In the genomic region with DNA sequence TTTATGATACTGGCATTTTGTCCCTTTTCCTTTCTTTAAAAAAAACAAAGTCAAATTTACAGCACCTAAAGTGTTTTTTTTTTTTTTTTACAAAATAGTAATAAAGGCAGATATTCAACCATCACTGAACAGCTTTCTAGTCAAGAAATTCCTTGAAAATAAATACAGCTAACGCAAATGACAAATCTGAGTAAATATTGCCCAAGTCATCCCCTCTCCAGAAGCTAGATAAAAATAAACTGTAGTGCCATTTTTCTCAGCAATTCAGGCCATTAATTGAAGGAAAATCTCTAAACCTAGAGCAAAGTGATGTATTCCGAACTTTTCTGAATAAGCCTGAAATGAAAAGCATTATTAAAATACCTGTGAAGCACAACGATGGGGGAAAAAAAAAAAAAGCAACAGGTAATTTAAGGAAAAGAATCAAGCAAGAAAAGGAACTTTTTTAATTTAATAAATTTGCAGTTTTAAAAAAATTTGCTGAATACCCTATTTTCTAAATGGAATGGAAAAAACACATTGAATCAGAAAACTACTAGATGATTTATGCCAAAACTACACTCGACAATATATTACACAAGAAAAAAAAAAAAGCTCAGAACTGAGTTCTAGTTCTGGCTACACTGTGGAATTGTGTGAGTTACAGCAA, we compare ENCODE assay signal across 23 cellular contexts. TPM values are rescaled to one million over a fixed set of nuclear protein-coding genes. Genes with fewer than 3 reads are reported as not detected.
DNase-seq lines count a peak whose midpoint lies in the region; ATAC-seq, FAIRE-seq and TF ChIP-seq lines count a peak whose summit lies in the region.
"Had no signal": no experiment of that assay in that cellular context is flagged by ENCODE, and none has a peak within 500 bp of the region (broad histone marks: within the 10 kb centered on the region; RNA-seq: fewer than 3 reads in every experiment).

No MANE protein-coding gene starts in this region.

- peaks cover 6% of the 10 kb centered on the region for H3F3A ChIP-seq in Loucy (ENCODE audit: low read depth)

- no peak for TF ChIP-seq RAD21 in K562 (CRISPR knock-in tag; conservative IDR thresholded peaks at IDR 0.05 in 1 of 2, IDR thresholded peaks at IDR 0.05 in 1 of 2)

- DNase-seq in CD8-positive, alpha-beta memory T cell, result no peak
- DNase-seq in K562 (ENCODE audit: extremely low read depth in 1 of 4, low spot score in 3 of 4), result no peak
- no peak for DNase-seq in natural killer cell
- no peak for DNase-seq in activated CD4-positive, CD25-positive, alpha-beta regulatory T cell treated with anti-CD3 and anti-CD28 coated beads, Interleukin-2, amount 50 U/mL, for 72 hours
- no peak for DNase-seq in DMS79 treated with DMSO at 0.1 percent for 48 hours (lab: John Stamatoyannopoulos, UW)
- DNase-seq in left ventricle myocardium superior, result no peak
- DNase-seq: activated CD8-positive, alpha-beta memory T cell treated with anti-CD3 and anti-CD28 coated beads, Interleukin-2, amount 10 ng/mL, durations not matched to agents 7 days and 5 days; activated naive CD4-positive, alpha-beta T cell treated with anti-CD3 and anti-CD28 coated beads, Interleukin-2, amount 50 U/mL, for 16 hours; caudate nucleus; DMS53; KBM-7; mesendoderm; NCI-H1417 treated with DMSO at 0.1 percent for 48 hours; NCI-H226; SK-N-SH; stimulated activated naive B cell treated with anti-CD40 and anti-IgM and Interleukin-4, amounts not matched to agents 10 μg/mL and 1 μg/mL and 100 μg/mL, for 72 hours had no signal

- no TSS peak for BruUV-seq in K562 (replicated peaks; lab: Mats Ljungman, UMichigan)

- H2AFZ ChIP-seq in Loucy (ENCODE audit: low read length), result no peak overlapping the region
- H2AFZ ChIP-seq in K562 (ENCODE audit: low read depth, low read length), result no peak overlapping the region

- in situ Hi-C loops in K562 (cut with MboI), result no loop called here

- H3K4me1 Mint-ChIP-seq in CD8-positive, alpha-beta memory T cell, result peaks cover 88 to 99% (median 97%) of the 10 kb centered on the region in 3 donors
- H3K4me1 Mint-ChIP-seq in natural killer cell, result peaks cover 90 to 91% of the 10 kb centered on the region in 2 donors

- H3K9me3 ChIP-seq in CD8-positive, alpha-beta memory T cell (ENCODE audit: low read length), result no peaks in the 10 kb centered on the region
- H3K9me3 ChIP-seq in Loucy (ENCODE audit: insufficient read depth, low read depth, low read length) (no peaks in the 10 kb centered on the region), K562 (replicated peaks; ENCODE audit: control insufficient read depth, insufficient read depth, low read depth, low read length) (peaks cover 5% of the 10 kb centered on the region; the same call in 1 of the 2 replicates)

- H3K9me2 ChIP-seq in Loucy (replicated peaks; ENCODE audit: low read depth, low read length), result no peaks in the 10 kb centered on the region
- H3K9me2 ChIP-seq: SK-N-SH had no signal

- no peaks in the 10 kb centered on the region for H3K9me1 ChIP-seq in K562 (ENCODE audit: control insufficient read depth, insufficient read depth, low read length)

- peak overlapping the region; percentile 47 for H3K9ac ChIP-seq in Loucy (ENCODE audit: low read depth, low read length, poor library complexity, severe bottlenecking)
- H3K9ac ChIP-seq in K562 (ENCODE audit: insufficient read depth in 1 of 2, low read depth in 2 of 2, low read length in 2 of 2), result peak overlapping the region in 1 of 2 experiments; percentile 15; a peak in 1 of 4 replicates
- H3K9ac ChIP-seq: SK-N-SH had no signal

- H3K36me3 ChIP-seq in CD8-positive, alpha-beta memory T cell (ENCODE audit: insufficient read depth, low read length), result peaks cover 15% of the 10 kb centered on the region
- H3K36me3 ChIP-seq in Loucy (ENCODE audit: insufficient read depth, low read length), result peaks cover 39% of the 10 kb centered on the region
- H3K36me3 ChIP-seq in K562 (ENCODE audit: control insufficient read depth, insufficient read depth, low read length), result peaks cover 66% of the 10 kb centered on the region

- H4K20me1 ChIP-seq in Loucy (ENCODE audit: insufficient read depth, low read length, poor library complexity, severe bottlenecking) (peaks cover 99% of the 10 kb centered on the region), K562 (replicated peaks; ENCODE audit: control insufficient read depth, insufficient read depth, low read length) (no peaks in the 10 kb centered on the region; the same call in 1 of the 2 replicates)

- H3K4me1 ChIP-seq in CD8-positive, alpha-beta memory T cell (ENCODE audit: insufficient read depth, low read length), result peaks cover 82% of the 10 kb centered on the region
- H3K4me1 ChIP-seq in Loucy (ENCODE audit: insufficient read depth, low read length, poor library complexity, severe bottlenecking) (peaks cover 92% of the 10 kb centered on the region), K562 (replicated peaks in 1 of 2; ENCODE audit: control insufficient read depth in 2 of 2, insufficient read depth in 2 of 2, low read length in 2 of 2) (peaks cover 4 to 9% of the 10 kb centered on the region in 2 experiments; a peak in 4 of 5 replicates)

- TF ChIP-seq POLR2A in K562 (conservative IDR thresholded peaks at IDR 0.05), result no peak

- no peak overlapping the region for H3K27ac ChIP-seq in CD8-positive, alpha-beta memory T cell (ENCODE audit: low read depth, low read length)
- peak overlapping the region; percentile 6; the same call in 1 of the 3 replicates for H3K27ac ChIP-seq in K562 (ENCODE audit: extremely low read depth, low read depth, low read length)

- peak overlapping the region in 6 of 7 donors; percentile 56 to 68 (median 64) for H3K4me3 Mint-ChIP-seq in CD8-positive, alpha-beta memory T cell
- H3K4me3 Mint-ChIP-seq in natural killer cell, result peak overlapping the region; percentile 67

- peak overlapping the region in 5 of 8 donors; percentile 47 to 85 (median 58) for H3K27ac Mint-ChIP-seq in CD8-positive, alpha-beta memory T cell
- peak overlapping the region; percentile 61 to 97 for H3K27ac Mint-ChIP-seq in natural killer cell
- H3K27ac Mint-ChIP-seq: activated CD8-positive, alpha-beta memory T cell treated with anti-CD3 and anti-CD28 coated beads, Interleukin-2, amount 10 ng/mL, durations not matched to agents 7 days and 5 days; B cell had no signal

- H3K9me3 Mint-ChIP-seq in CD8-positive, alpha-beta memory T cell, result no peaks in the 10 kb centered on the region
- no peaks in the 10 kb centered on the region for H3K9me3 Mint-ChIP-seq in natural killer cell

- CTCF ChIA-PET in CD8-positive, alpha-beta memory T cell (lab: Charles Lee), result no interaction called here
- CTCF ChIA-PET in K562 (lab: Yijun Ruan, JAX; ENCODE audit: low intra/inter-chr PET ratio), result no interaction called here

- no peaks in the 10 kb centered on the region for H3K27me3 Mint-ChIP-seq in CD8-positive, alpha-beta memory T cell
- H3K27me3 Mint-ChIP-seq in natural killer cell (ENCODE audit: low read depth in 2 of 2), result no peaks in the 10 kb centered on the region
- H3K27me3 Mint-ChIP-seq: activated CD8-positive, alpha-beta memory T cell treated with anti-CD3 and anti-CD28 coated beads, Interleukin-2, amount 10 ng/mL, durations not matched to agents 7 days and 5 days; B cell; stimulated activated naive B cell treated with anti-CD40 and anti-IgM and Interleukin-4, amounts not matched to agents 10 μg/mL and 1 μg/mL and 100 μg/mL, for 72 hours had no signal

- no peaks in the 10 kb centered on the region for H3K27me3 ChIP-seq in CD8-positive, alpha-beta memory T cell (ENCODE audit: insufficient read depth, low read length, poor library complexity, severe bottlenecking)
- H3K27me3 ChIP-seq in Loucy (ENCODE audit: insufficient read depth, low read length, poor library complexity, severe bottlenecking) (no peaks in the 10 kb centered on the region), K562 (ENCODE audit: control insufficient read depth in 2 of 2, insufficient read depth in 2 of 2, low read length in 2 of 2) (no peaks in the 10 kb centered on the region)
- H3K27me3 ChIP-seq: gastroesophageal sphincter had no signal

- no peak overlapping the region for H3K4me3 ChIP-seq in CD8-positive, alpha-beta memory T cell (ENCODE audit: low read length)
- peak overlapping the region; percentile 89 for H3K4me3 ChIP-seq in Loucy (ENCODE audit: low read length, poor library complexity, severe bottlenecking)
- no peak overlapping the region for H3K4me3 ChIP-seq in K562
- H3K4me3 ChIP-seq: gastroesophageal sphincter had no signal

- FAIRE-seq in K562 (lab: Jason Lieb, UNC), result no peak
- FAIRE-seq: endothelial cell of umbilical vein, H1, urothelium cell line had no signal

- H3K4me2 ChIP-seq in Loucy (ENCODE audit: low read depth, low read length, poor library complexity, severe bottlenecking) (peak overlapping the region; percentile 95), K562 (ENCODE audit: insufficient read depth, low read length) (no peak overlapping the region)
- H3K4me2 ChIP-seq: SK-N-SH had no signal

- H3K79me2 ChIP-seq in Loucy (ENCODE audit: insufficient read depth, low read length) (peaks cover 100% of the 10 kb centered on the region), K562 (ENCODE audit: control insufficient read depth, insufficient read depth, low read length) (peaks cover 100% of the 10 kb centered on the region)

- WGBS in K562 (ENCODE audit: insufficient coverage, low coverage, missing lambda C conversion rate), result 57% methylated on average over 4 of the region's 4 CpGs

- intact Hi-C loops in K562 (cut with micrococcal nuclease), result no loop called here
- intact Hi-C loops in natural killer cell (cut with micrococcal nuclease), result no loop called here
- intact Hi-C loops in left ventricle myocardium superior (cut with micrococcal nuclease), result no loop called here

- H3K36me3 Mint-ChIP-seq in CD8-positive, alpha-beta memory T cell, result peaks cover 13 to 66% (median 22%) of the 10 kb centered on the region in 3 donors
- H3K36me3 Mint-ChIP-seq in natural killer cell, result peaks cover 17% of the 10 kb centered on the region

- no peak for TF ChIP-seq CTCF in Loucy (conservative IDR thresholded peaks at IDR 0.05; ENCODE audit: low read length)
- no peak for TF ChIP-seq CTCF in K562 (IDR thresholded peaks at IDR 0.05 in 2 of 3, conservative IDR thresholded peaks at IDR 0.05 in 1 of 3; ENCODE audit: insufficient read depth in 2 of 3, low read depth in 1 of 3, low read length in 3 of 3)
- TF ChIP-seq CTCF in natural killer cell (IDR thresholded peaks at IDR 0.05), result no peak

- ATAC-seq in K562 (no peak), natural killer cell (no peak), HG03378 (IDR thresholded peaks at IDR 0.05; ENCODE audit: unreplicated experiment) (no peak), left ventricle myocardium superior (no peak)
- ATAC-seq: activated CD8-positive, alpha-beta memory T cell treated with anti-CD3 and anti-CD28 coated beads, Interleukin-2, amount 10 ng/mL, durations not matched to agents 7 days and 5 days; gastroesophageal sphincter; stimulated activated naive B cell treated with anti-CD40 and anti-IgM and Interleukin-4, amounts not matched to agents 10 μg/mL and 1 μg/mL and 100 μg/mL, for 72 hours had no signal

- POLR2A ChIA-PET in CD8-positive, alpha-beta memory T cell (lab: Charles Lee), result no interaction called here
- POLR2A ChIA-PET in K562 (lab: Yijun Ruan, JAX), result no interaction called here

- no peak for TF ChIP-seq EP300 in K562 (IDR thresholded peaks at IDR 0.05; ENCODE audit: low read length)

RNA-seq across cellular contexts. Expression of gene SP3, which starts 6.9 kb away (rescaled TPM):
- total RNA-seq in CD8-positive, alpha-beta memory T cell, result 10 to 100 TPM; 93.0 to 98.4 TPM
- 61.0 TPM for polyA plus RNA-seq in CD8-positive, alpha-beta memory T cell
- 73.5 and 177 TPM in 2 replicates for total RNA-seq in K562 (2011; cell fraction: chromatin; rRNA removed; ENCODE audit: low replicate concordance)
- 36.0 and 43.8 TPM in 2 replicates for total RNA-seq in K562 (2011; cell fraction: nucleolus; rRNA removed)
- total RNA-seq in K562 (2011; cell fraction: nucleoplasm; rRNA removed), result 64.0 and 89.2 TPM in 2 replicates
- 75.2 and 83.9 TPM in 2 replicates for total RNA-seq in K562 (2014; rRNA removed)
- 86.6 and 101 TPM in 2 replicates for total RNA-seq in K562 (2014; rRNA removed; fragmentation: Illumina TruSeq; extraction: Trizol)
- total RNA-seq in K562 (2015; rRNA removed; fragmentation: Illumina TruSeq; extraction: Trizol), result 102 and 106 TPM in 2 replicates
- total RNA-seq in K562 (2021), result 73.5 and 74.9 TPM in 2 replicates
- 76.6 and 89.7 TPM in 2 replicates for polyA plus RNA-seq in K562 (2011; rRNA removed)
- 30.9 and 42.5 TPM in 2 replicates for polyA plus RNA-seq in K562 (2011; cell fraction: cytosol; rRNA removed)
- 55.4 and 76.5 TPM in 2 replicates for polyA plus RNA-seq in K562 (2011; cell fraction: nucleus; rRNA removed)
- polyA plus RNA-seq in K562 (2012), result 26.4 and 29.5 TPM in 2 replicates
- 61.2 and 64.1 TPM in 2 replicates for polyA plus RNA-seq in K562 (2014; fragmentation: Illumina TruSeq; extraction: Trizol)
- 10 to 100 TPM; 12.0 to 13.1 TPM for polyA plus RNA-seq in K562 (2014; fragmentation: Nextera tagmentation; extraction: Ambion mirVana)
- 35.7 and 39.3 TPM in 2 replicates for polyA plus RNA-seq in K562 (2014; rRNA removed)
- 171 and 198 TPM in 2 replicates for polyA minus RNA-seq in K562 (2011; rRNA and poly(A)+ RNA removed)
- 52.7 and 58.2 TPM in 2 replicates for polyA minus RNA-seq in K562 (2011; cell fraction: cytosol; rRNA and poly(A)+ RNA removed)
- 76.1 and 128 TPM in 2 replicates for polyA minus RNA-seq in K562 (2011; cell fraction: nucleus; rRNA and poly(A)+ RNA removed)
- 100 to 1,000 TPM; 179 to 200 (median 188) TPM for total RNA-seq in natural killer cell
- 36.7 TPM for total RNA-seq in left ventricle myocardium superior
